In the genomic region with DNA sequence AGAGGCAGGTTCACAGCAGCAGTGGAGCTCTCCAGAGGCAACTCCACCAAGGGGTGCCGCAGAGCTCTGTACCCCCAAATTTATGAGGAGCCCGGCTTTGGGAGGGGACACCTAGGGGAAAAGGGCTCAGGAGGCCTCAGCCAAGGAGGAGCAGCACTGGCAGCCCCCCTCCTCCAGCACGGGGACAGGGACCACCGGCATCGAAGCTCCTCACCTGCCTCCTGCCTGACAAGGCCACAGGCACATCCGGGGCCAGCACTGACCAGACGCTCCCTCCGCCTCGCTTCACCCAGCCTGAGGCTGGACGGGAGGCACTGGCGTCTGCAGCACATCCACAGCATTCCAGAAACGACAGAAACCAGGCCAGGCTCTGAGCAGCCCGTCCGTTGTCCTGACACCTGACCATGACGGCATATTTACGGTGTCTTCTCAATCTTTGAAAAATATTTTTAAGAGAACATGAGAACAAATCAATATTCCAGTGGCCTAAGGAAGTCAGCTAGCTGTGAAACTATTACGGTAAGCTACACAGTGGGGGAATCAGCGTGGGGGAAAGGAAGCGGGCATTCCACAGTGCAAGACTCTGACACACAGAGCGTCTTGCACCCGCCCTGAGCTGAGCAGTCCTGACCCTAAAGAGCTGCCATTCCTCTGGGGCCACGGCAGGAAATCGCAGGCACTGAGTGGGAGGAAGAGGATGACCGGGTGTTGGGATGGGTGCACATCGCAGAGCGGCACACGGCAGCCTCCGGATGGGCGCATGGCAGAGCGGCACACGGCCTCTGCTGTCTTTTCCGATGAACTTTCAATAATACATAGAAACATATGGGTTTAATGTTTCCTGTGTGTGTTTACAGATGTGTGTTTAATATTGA, we compare ENCODE assay signal across 12 cellular contexts. TPM values are rescaled to one million over a fixed set of nuclear protein-coding genes. Genes with fewer than 3 reads are reported as not detected.
DNase-seq lines count a peak whose midpoint lies in the region; ATAC-seq and TF ChIP-seq lines count a peak whose summit lies in the region.
"Had no signal": no experiment of that assay in that cellular context is flagged by ENCODE, and none has a peak within 500 bp of the region (broad histone marks: within the 10 kb centered on the region; RNA-seq: fewer than 3 reads in every experiment).

No MANE protein-coding gene starts in this region.

- H3K27me3 Mint-ChIP-seq in activated naive CD8-positive, alpha-beta T cell treated with anti-CD3 and anti-CD28 coated beads, Interleukin-2, amount 10 ng/mL, durations not matched to agents 7 days and 5 days = no peaks in the 10 kb centered on the region

- no peak for TF ChIP-seq CTCF in smooth muscle cell (IDR thresholded peaks at IDR 0.05; ENCODE audit: borderline replicate concordance, insufficient read depth, poor library complexity, severe bottlenecking)

- H3K9me3 Mint-ChIP-seq in activated naive CD8-positive, alpha-beta T cell treated with anti-CD3 and anti-CD28 coated beads, Interleukin-2, amount 10 ng/mL, durations not matched to agents 7 days and 5 days = no peaks in the 10 kb centered on the region

- H3F3A ChIP-seq in smooth muscle cell (ENCODE audit: low read depth) = peaks cover 20% of the 10 kb centered on the region

- H3K9me3 ChIP-seq in smooth muscle cell (replicated peaks; ENCODE audit: low read depth) = no peaks in the 10 kb centered on the region
- H3K9me3 ChIP-seq: lower lobe of right lung had no signal

- peaks cover 24% of the 10 kb centered on the region for H3K4me1 Mint-ChIP-seq in activated naive CD8-positive, alpha-beta T cell treated with anti-CD3 and anti-CD28 coated beads, Interleukin-2, amount 10 ng/mL, durations not matched to agents 7 days and 5 days

- no peak for ATAC-seq in activated naive CD8-positive, alpha-beta T cell treated with anti-CD3 and anti-CD28 coated beads, Interleukin-2, amount 10 ng/mL, durations not matched to agents 7 days and 5 days (ENCODE audit: low read depth)
- ATAC-seq in HG03280 (IDR thresholded peaks at IDR 0.05; ENCODE audit: unreplicated experiment) = no peak
- ATAC-seq: lower lobe of right lung had no signal

- H3K4me2 ChIP-seq in smooth muscle cell = peak overlapping the region; percentile 71

- H3K27ac Mint-ChIP-seq in activated naive CD8-positive, alpha-beta T cell treated with anti-CD3 and anti-CD28 coated beads, Interleukin-2, amount 10 ng/mL, durations not matched to agents 7 days and 5 days = no peak overlapping the region

- no peaks in the 10 kb centered on the region for H3K27me3 ChIP-seq in smooth muscle cell (ENCODE audit: low read depth)

- H4K20me1 ChIP-seq in smooth muscle cell (ENCODE audit: low read depth) = peaks cover 88% of the 10 kb centered on the region

- H3K4me1 ChIP-seq in smooth muscle cell (ENCODE audit: low read depth) = peaks cover 9% of the 10 kb centered on the region

- WGBS in smooth muscle cell (ENCODE audit: low lambda C conversion rate) = 47% methylated on average over 32 of the region's 32 CpGs

- no peak overlapping the region for H3K4me3 Mint-ChIP-seq in activated naive CD8-positive, alpha-beta T cell treated with anti-CD3 and anti-CD28 coated beads, Interleukin-2, amount 10 ng/mL, durations not matched to agents 7 days and 5 days

- H3K36me3 ChIP-seq in smooth muscle cell (ENCODE audit: low read depth) = no peaks in the 10 kb centered on the region
- H3K36me3 ChIP-seq: lower lobe of right lung had no signal

- H3K36me3 Mint-ChIP-seq in activated naive CD8-positive, alpha-beta T cell treated with anti-CD3 and anti-CD28 coated beads, Interleukin-2, amount 10 ng/mL, durations not matched to agents 7 days and 5 days = peaks cover 8% of the 10 kb centered on the region

- H3K27ac ChIP-seq in smooth muscle cell (ENCODE audit: low read depth) = peak overlapping the region; percentile 66
- H3K27ac ChIP-seq: 22Rv1, lower lobe of right lung had no signal

- POLR2A ChIA-PET in activated naive CD8-positive, alpha-beta T cell treated with anti-CD3 and anti-CD28 coated beads, Interleukin-2, amount 10 ng/mL, durations not matched to agents 7 days and 5 days (lab: Charles Lee) = interaction anchor here (1.0 kb wide), 1 partner anchor 38 kb away, joined by 3 read pairs; no protein-coding TSS in a partner anchor

- no peak overlapping the region for H2AFZ ChIP-seq in smooth muscle cell (ENCODE audit: low read depth)

- DNase-seq in activated CD4-positive, CD25-positive, alpha-beta regulatory T cell treated with anti-CD3 and anti-CD28 coated beads, Interleukin-2, amount 50 U/mL, for 72 hours = peak; percentile 25
- no peak for DNase-seq in activated CD4-positive, CD25-positive, alpha-beta regulatory T cell (lab: John Stamatoyannopoulos, UW)
- peak; percentile 16 for DNase-seq in activated naive CD8-positive, alpha-beta T cell treated with anti-CD3 and anti-CD28 coated beads, Interleukin-2, amount 10 ng/mL, durations not matched to agents 7 days and 5 days
- DNase-seq in left kidney (ENCODE audit: low read depth, low spot score) = peak; percentile 57
- DNase-seq in smooth muscle cell (lab: John Stamatoyannopoulos, UW; ENCODE audit: unreplicated experiment) = no peak
- no peak for DNase-seq in SW 1271 (lab: John Stamatoyannopoulos, UW)
- no peak for DNase-seq in NCI-H510A (lab: John Stamatoyannopoulos, UW)
- DNase-seq: anterior cingulate cortex, NCI-H82 had no signal

- no peak overlapping the region for H3K4me3 ChIP-seq in smooth muscle cell
- H3K4me3 ChIP-seq: lower lobe of right lung had no signal

- peak overlapping the region; percentile 25 for H3K9ac ChIP-seq in smooth muscle cell (ENCODE audit: low read depth)

- peaks cover 77% of the 10 kb centered on the region for H3K79me2 ChIP-seq in smooth muscle cell (ENCODE audit: low read depth)

RNA-seq across cellular contexts. Expression of gene RASA3, which starts 26.8 kb away (rescaled TPM):
- total RNA-seq in activated naive CD8-positive, alpha-beta T cell treated with anti-CD3 and anti-CD28 coated beads, Interleukin-2, amount 10 ng/mL, durations not matched to agents 7 days and 5 days = 10 to 100 TPM; 65.6 to 73.9 TPM
- 21.3 and 23.4 TPM in 2 replicates for total RNA-seq in smooth muscle cell
- polyA plus RNA-seq in smooth muscle cell = 24.4 and 26.8 TPM in 2 replicates

Comparison
In these comparisons a context has a peak if more than half of its experiments do, and no peak if none do; other contexts are left out.
1. DNase-seq: peak in activated CD4-positive, CD25-positive, alpha-beta regulatory T cell treated with anti-CD3 and anti-CD28 coated beads, Interleukin-2, amount 50 U/mL, for 72 hours (single experiment), activated naive CD8-positive, alpha-beta T cell treated with anti-CD3 and anti-CD28 coated beads, Interleukin-2, amount 10 ng/mL, durations not matched to agents 7 days and 5 days (single experiment) and left kidney (single experiment); none in activated CD4-positive, CD25-positive, alpha-beta regulatory T cell (0 of 4), smooth muscle cell (single experiment), SW 1271 (0 of 2) and NCI-H510A (single experiment).